In genomic region chr2:36889782-36890181, GRCh38 we compare ENCODE assay signal across 11 cellular contexts.
A peak's percentile ranks its signal among the peaks of the same experiment; 100 is the strongest.
DNase-seq lines count a peak whose midpoint lies in the region; ATAC-seq, FAIRE-seq and TF ChIP-seq lines count a peak whose summit lies in the region.
"Had no signal": no experiment of that assay in that cellular context is flagged by ENCODE, and none has a peak within 500 bp of the region (broad histone marks: within the 10 kb centered on the region; RNA-seq: fewer than 3 reads in every experiment).

No MANE protein-coding gene starts in this region.

- BruUV-seq in IMR-90 (replicated peaks; lab: Mats Ljungman, UMichigan): no TSS peak

- intact Hi-C loops in IMR-90 (cut with micrococcal nuclease) (loop anchor here (1.0 kb wide), 1 partner anchor 76 kb away; no protein-coding TSS in a partner anchor), mucosa of descending colon (cut with DNase I, micrococcal nuclease) (no loop called here)

- H2BK5ac ChIP-seq in IMR-90 (ENCODE audit: low read depth, low read length, poor library complexity, severe bottlenecking) (peak overlapping the region; percentile 93), mesendoderm (ENCODE audit: low read length) (no peak overlapping the region)

- CTCF ChIA-PET in IMR-90 (lab: Yijun Ruan, JAX): interaction anchor here (1.4 kb wide), 1 partner anchor 29 kb away, joined by 3 read pairs; no protein-coding TSS in a partner anchor

- H3K9me3 ChIP-seq in CD4-positive, CD25-positive, alpha-beta regulatory T cell (ENCODE audit: control insufficient read depth in 2 of 2, low read length in 2 of 2): no peaks in the 10 kb centered on the region
- H3K9me3 ChIP-seq in IMR-90 (ENCODE audit: control insufficient read depth, insufficient read depth, low read length) (no peaks in the 10 kb centered on the region), adipocyte (ENCODE audit: control insufficient read depth, low read length) (no peaks in the 10 kb centered on the region), mucosa of descending colon (no peaks in the 10 kb centered on the region)

- no peak overlapping the region for H2AK9ac ChIP-seq in IMR-90 (replicated peaks; ENCODE audit: low read depth, low read length, poor library complexity)

- H2AFZ ChIP-seq in IMR-90 (replicated peaks; ENCODE audit: low read length, poor library complexity): no peak overlapping the region

- peak overlapping the region; percentile 40; the same call in 1 of the 2 replicates for H3K23ac ChIP-seq in IMR-90 (ENCODE audit: low read depth, low read length)
- H3K23ac ChIP-seq in mesendoderm (ENCODE audit: low read length): no peak overlapping the region

- no peaks in the 10 kb centered on the region for H3K79me2 ChIP-seq in mesendoderm (ENCODE audit: control insufficient read depth, insufficient read depth, low read length)

- in situ Hi-C loops in IMR-90 (cut with MboI; ENCODE audit: low sequenced_read_pairs): no loop called here

- H3K9me1 ChIP-seq in IMR-90 (ENCODE audit: insufficient read depth, low read length): no peaks in the 10 kb centered on the region

- H3K56ac ChIP-seq in IMR-90 (ENCODE audit: extremely low read depth, insufficient read depth, low read length) (peak overlapping the region; percentile 18; the same call in 1 of the 2 replicates), mesendoderm (ENCODE audit: low read length) (no peak overlapping the region)

- H3K4me2 ChIP-seq in IMR-90 (ENCODE audit: low read depth, low read length) (peak overlapping the region; percentile 85), mesendoderm (ENCODE audit: low read length) (no peak overlapping the region)

- no peaks in the 10 kb centered on the region for H4K20me1 ChIP-seq in IMR-90 (ENCODE audit: insufficient read depth, low read length)

- H4K5ac ChIP-seq in IMR-90 (ENCODE audit: low read depth, low read length) (peak overlapping the region; percentile 38; the same call in 1 of the 2 replicates), mesendoderm (ENCODE audit: low read length) (no peak overlapping the region)

- no peak overlapping the region for H3K4me3 Mint-ChIP-seq in CD4-positive, CD25-positive, alpha-beta regulatory T cell
- H3K4me3 Mint-ChIP-seq: mesothelial cell of epicardium had no signal

- no peaks in the 10 kb centered on the region for H3K27me3 Mint-ChIP-seq in CD4-positive, CD25-positive, alpha-beta regulatory T cell

- POLR2A ChIA-PET in IMR-90 (lab: Charles Lee; ENCODE audit: unreplicated experiment): no interaction called here

- TF ChIP-seq CTCF in IMR-90 (conservative IDR thresholded peaks at IDR 0.05; ENCODE audit: low read depth, low read length): no peak
- no peak for TF ChIP-seq CTCF in mucosa of descending colon (IDR thresholded peaks at IDR 0.05)

- TF ChIP-seq POLR2A in IMR-90 (IDR thresholded peaks at IDR 0.05; ENCODE audit: low read depth, low read length): no peak

- H3K4me1 ChIP-seq in CD4-positive, CD25-positive, alpha-beta regulatory T cell (ENCODE audit: control insufficient read depth, insufficient read depth, low read length, poor library complexity, severe bottlenecking): no peaks in the 10 kb centered on the region
- H3K4me1 ChIP-seq in IMR-90 (ENCODE audit: control insufficient read depth, insufficient read depth, low read length) (peaks cover 6% of the 10 kb centered on the region; the same call in 1 of the 2 replicates), adipocyte (ENCODE audit: control insufficient read depth, insufficient read depth, low read length) (peaks cover 7% of the 10 kb centered on the region), mucosa of descending colon (ENCODE audit: low read depth) (peaks cover 12% of the 10 kb centered on the region), mesendoderm (ENCODE audit: control insufficient read depth, low read depth, low read length) (no peaks in the 10 kb centered on the region)

- H3K4me3 ChIP-seq in CD4-positive, CD25-positive, alpha-beta regulatory T cell (ENCODE audit: low read depth, low read length): no peak overlapping the region
- peak overlapping the region; percentile 39; the same call in 1 of the 2 replicates for H3K4me3 ChIP-seq in IMR-90 (ENCODE audit: insufficient read depth, low read depth, low read length)
- H3K4me3 ChIP-seq in adipocyte (ENCODE audit: low read length): peak overlapping the region; percentile 72
- no peak overlapping the region for H3K4me3 ChIP-seq in mucosa of descending colon
- no peak overlapping the region for H3K4me3 ChIP-seq in mesendoderm (ENCODE audit: low read length)

- H2BK15ac ChIP-seq in IMR-90 (ENCODE audit: low read depth, low read length) (0 out of 3 replicates have a peak overlapping the region, but pooled peaks have one; percentile 4), mesendoderm (replicated peaks; ENCODE audit: low read depth) (no peak overlapping the region)

- H2BK20ac ChIP-seq in IMR-90 (ENCODE audit: low read depth, low read length): peak overlapping the region; percentile 80; the same call in 1 of the 2 replicates

- peak overlapping the region; percentile 69; the same call in 1 of the 2 replicates for H3K14ac ChIP-seq in IMR-90 (replicated peaks; ENCODE audit: low read depth, low read length)

- dilution Hi-C loops in IMR-90 (cut with HindIII; ENCODE audit: low sequenced_read_pairs, unreplicated experiment): no loop called here

- TF ChIP-seq RAD21 in IMR-90 (IDR thresholded peaks at IDR 0.05; ENCODE audit: low read length): no peak

- ATAC-seq in CD4-positive, CD25-positive, alpha-beta regulatory T cell (ENCODE audit: low read depth in 2 of 2): peak; percentile 67 to 87
- ATAC-seq in IMR-90 (ENCODE audit: low read depth) (peak; percentile 97), mucosa of descending colon (peak; percentile 100), HG03571 (IDR thresholded peaks at IDR 0.05; ENCODE audit: unreplicated experiment) (no peak), GM21515 (IDR thresholded peaks at IDR 0.05; ENCODE audit: unreplicated experiment) (no peak)

- peak overlapping the region; percentile 4; the same call in 1 of the 2 replicates for H3K9ac ChIP-seq in IMR-90 (ENCODE audit: low read depth, low read length)
- no peak overlapping the region for H3K9ac ChIP-seq in adipocyte (ENCODE audit: low read length)
- no peak overlapping the region for H3K9ac ChIP-seq in mesendoderm (ENCODE audit: low read length)

- H4K8ac ChIP-seq in IMR-90 (ENCODE audit: low read depth in 2 of 2, low read length in 2 of 2) (peak overlapping the region in 1 of 2 experiments; percentile 64; a peak in 2 of 4 replicates), mesendoderm (ENCODE audit: low read depth, low read length) (no peak overlapping the region)

- DNase-seq in CD4-positive, CD25-positive, alpha-beta regulatory T cell: peak in 1 of 3 donors; percentile 39
- DNase-seq in IMR-90 (peak; percentile 99), adipocyte (ENCODE audit: low read depth) (peak; percentile 92), mucosa of descending colon (peak in 1 of 3 donors; percentile 25), mesendoderm (no peak), GM19239 (ENCODE audit: insufficient read length, low spot score) (no peak)
- DNase-seq: NCI-H1930; stimulated activated naive CD4-positive, alpha-beta T cell treated with Interleukin-2 at 50 U/mL for 16 hours had no signal

- H3K18ac ChIP-seq in IMR-90 (ENCODE audit: low read depth, low read length): peak overlapping the region; percentile 67
- H3K18ac ChIP-seq in mesendoderm (ENCODE audit: low read length): no peak overlapping the region

- H3K4me1 Mint-ChIP-seq in CD4-positive, CD25-positive, alpha-beta regulatory T cell: peaks cover 0 to 7% (median 6%) of the 10 kb centered on the region in 4 donors
- H3K4me1 Mint-ChIP-seq: mesothelial cell of epicardium had no signal

- H3K9me3 Mint-ChIP-seq in CD4-positive, CD25-positive, alpha-beta regulatory T cell: no peaks in the 10 kb centered on the region
- H3K9me3 Mint-ChIP-seq: mesothelial cell of epicardium had no signal

- no peak overlapping the region for H4K91ac ChIP-seq in IMR-90 (ENCODE audit: insufficient read depth, low read depth, low read length)

- H2BK120ac ChIP-seq in IMR-90 (ENCODE audit: low read depth, low read length): peak overlapping the region; percentile 80
- H2BK120ac ChIP-seq in mesendoderm (ENCODE audit: low read depth, low read length): no peak overlapping the region

- H3K36me3 ChIP-seq in CD4-positive, CD25-positive, alpha-beta regulatory T cell (ENCODE audit: control insufficient read depth, insufficient read depth, low read length): peaks cover 51% of the 10 kb centered on the region
- H3K36me3 ChIP-seq in IMR-90 (ENCODE audit: control insufficient read depth, insufficient read depth, low read length): peaks cover 4% of the 10 kb centered on the region; the same call in 1 of the 2 replicates
- peaks cover 19% of the 10 kb centered on the region for H3K36me3 ChIP-seq in adipocyte (ENCODE audit: control insufficient read depth, insufficient read depth, low read length, severe bottlenecking)
- no peaks in the 10 kb centered on the region for H3K36me3 ChIP-seq in mucosa of descending colon (ENCODE audit: low read depth)
- H3K36me3 ChIP-seq in mesendoderm (ENCODE audit: control insufficient read depth, insufficient read depth, low read length): no peaks in the 10 kb centered on the region

- H3K27ac ChIP-seq in CD4-positive, CD25-positive, alpha-beta regulatory T cell (ENCODE audit: insufficient read depth, low read length, poor library complexity, severe bottlenecking): no peak overlapping the region
- H3K27ac ChIP-seq in IMR-90 (ENCODE audit: insufficient read depth, low read length) (peak overlapping the region; percentile 9; the same call in 1 of the 2 replicates), mesendoderm (ENCODE audit: low read depth, low read length) (no peak overlapping the region)

- H2AK5ac ChIP-seq in IMR-90 (ENCODE audit: low read depth, low read length) (no peak overlapping the region), mesendoderm (ENCODE audit: low read length) (no peak overlapping the region)

- H3K27ac Mint-ChIP-seq in CD4-positive, CD25-positive, alpha-beta regulatory T cell: no peak overlapping the region
- H3K27ac Mint-ChIP-seq: mesothelial cell of epicardium had no signal

- peak overlapping the region; percentile 57; the same call in 1 of the 2 replicates for H3K4ac ChIP-seq in IMR-90 (ENCODE audit: low read depth, low read length)
- no peak overlapping the region for H3K4ac ChIP-seq in mesendoderm (ENCODE audit: low read depth, low read length)

- H3K36me3 Mint-ChIP-seq in CD4-positive, CD25-positive, alpha-beta regulatory T cell: peaks cover 41% of the 10 kb centered on the region

- no peak for FAIRE-seq in GM19239 (lab: Jason Lieb, UNC)

- H3K27me3 ChIP-seq in CD4-positive, CD25-positive, alpha-beta regulatory T cell (ENCODE audit: control insufficient read depth, insufficient read depth, low read length): no peaks in the 10 kb centered on the region
- H3K27me3 ChIP-seq in IMR-90 (ENCODE audit: control insufficient read depth, insufficient read depth, low read length) (no peaks in the 10 kb centered on the region), adipocyte (replicated peaks; ENCODE audit: control insufficient read depth, insufficient read depth, low read length) (no peaks in the 10 kb centered on the region), mesendoderm (ENCODE audit: insufficient read depth, low read length, poor library complexity) (no peaks in the 10 kb centered on the region)

- peaks cover 11 to 19% of the 10 kb centered on the region in 2 experiments for H3K79me1 ChIP-seq in IMR-90 (ENCODE audit: low read depth in 1 of 2, low read length in 2 of 2)
- H3K79me1 ChIP-seq in mesendoderm (ENCODE audit: low read length): no peaks in the 10 kb centered on the region

- no CpG with 5 or more reads among the region's 4 CpGs for WGBS in IMR-90 (ENCODE audit: extremely low coverage in 2 of 2, insufficient read length in 1 of 2), 2 experiments
- WGBS in mesendoderm (ENCODE audit: extremely low coverage, insufficient coverage, low lambda C conversion rate): no CpG with 5 or more reads among the region's 4 CpGs

Comparison
In these comparisons a context has a peak if more than half of its experiments do, and no peak if none do; other contexts are left out.
1. ATAC-seq: peak in CD4-positive, CD25-positive, alpha-beta regulatory T cell (2 of 2), IMR-90 (single experiment) and mucosa of descending colon (single experiment); none in HG03571 (single experiment) and GM21515 (single experiment).
2. DNase-seq: peak in IMR-90 (single experiment) and adipocyte (single experiment); none in mesendoderm (single experiment) and GM19239 (single experiment).
3. H3K4me3 ChIP-seq: peak in IMR-90 (single experiment) and adipocyte (single experiment); none in CD4-positive, CD25-positive, alpha-beta regulatory T cell (single experiment), mucosa of descending colon (single experiment) and mesendoderm (single experiment).